In the genomic region with DNA sequence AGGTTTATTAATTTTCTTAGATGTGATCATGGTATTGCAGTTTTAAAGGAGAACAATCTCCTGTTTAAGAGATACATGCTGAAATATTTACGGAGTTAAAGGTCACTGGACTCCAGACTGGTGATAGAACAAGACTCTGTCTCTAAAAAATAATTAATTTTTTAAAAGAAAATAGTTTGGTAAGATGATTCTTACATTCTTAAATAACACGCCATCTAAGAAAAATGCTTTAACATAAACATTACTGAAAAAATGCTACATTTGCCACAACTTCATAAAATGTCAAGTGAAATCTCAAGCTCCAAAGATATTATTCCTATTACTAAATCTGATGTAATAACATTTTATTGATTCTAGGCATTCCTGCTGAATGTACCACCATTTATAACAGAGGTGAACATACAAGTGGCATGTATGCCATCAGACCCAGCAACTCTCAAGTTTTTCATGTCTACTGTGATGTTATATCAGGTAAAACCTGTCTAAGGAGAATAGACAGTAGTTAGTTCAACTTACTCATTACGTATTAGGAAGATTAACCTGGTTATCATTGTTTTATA, we compare ENCODE assay signal across 2 cellular contexts.
TF ChIP-seq lines count a peak whose summit lies in the region.

No MANE protein-coding gene starts in this region.

TF ChIP-seq in liver, 16 proteins besides CTCF, POLR2A, EP300 and RAD21 (continued from another document):
- TF ChIP-seq, protein P1, sequence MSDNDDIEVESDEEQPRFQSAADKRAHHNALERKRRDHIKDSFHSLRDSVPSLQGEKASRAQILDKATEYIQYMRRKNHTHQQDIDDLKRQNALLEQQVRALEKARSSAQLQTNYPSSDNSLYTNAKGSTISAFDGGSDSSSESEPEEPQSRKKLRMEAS (IDR thresholded peaks at IDR 0.05): no peak
- TF ChIP-seq RXRA (IDR thresholded peaks at IDR 0.05) (no peak), FOXA2 (IDR thresholded peaks at IDR 0.05) (no peak), YY1 (IDR thresholded peaks at IDR 0.05) (peak; percentile 24)
- TF ChIP-seq, protein P2, sequence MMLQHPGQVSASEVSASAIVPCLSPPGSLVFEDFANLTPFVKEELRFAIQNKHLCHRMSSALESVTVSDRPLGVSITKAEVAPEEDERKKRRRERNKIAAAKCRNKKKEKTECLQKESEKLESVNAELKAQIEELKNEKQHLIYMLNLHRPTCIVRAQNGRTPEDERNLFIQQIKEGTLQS (IDR thresholded peaks at IDR 0.05): no peak

TF ChIP-seq in HepG2, 621 proteins besides CTCF, POLR2A, EP300 and RAD21:
- TF ChIP-seq, protein P3, sequence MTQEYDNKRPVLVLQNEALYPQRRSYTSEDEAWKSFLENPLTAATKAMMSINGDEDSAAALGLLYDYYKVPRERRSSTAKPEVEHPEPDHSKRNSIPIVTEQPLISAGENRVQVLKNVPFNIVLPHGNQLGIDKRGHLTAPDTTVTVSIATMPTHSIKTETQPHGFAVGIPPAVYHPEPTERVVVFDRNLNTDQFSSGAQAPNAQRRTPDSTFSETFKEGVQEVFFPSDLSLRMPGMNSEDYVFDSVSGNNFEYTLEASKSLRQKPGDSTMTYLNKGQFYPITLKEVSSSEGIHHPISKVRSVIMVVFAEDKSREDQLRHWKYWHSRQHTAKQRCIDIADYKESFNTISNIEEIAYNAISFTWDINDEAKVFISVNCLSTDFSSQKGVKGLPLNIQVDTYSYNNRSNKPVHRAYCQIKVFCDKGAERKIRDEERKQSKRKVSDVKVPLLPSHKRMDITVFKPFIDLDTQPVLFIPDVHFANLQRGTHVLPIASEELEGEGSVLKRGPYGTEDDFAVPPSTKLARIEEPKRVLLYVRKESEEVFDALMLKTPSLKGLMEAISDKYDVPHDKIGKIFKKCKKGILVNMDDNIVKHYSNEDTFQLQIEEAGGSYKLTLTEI (CRISPR knock-in tag; conservative IDR thresholded peaks at IDR 0.05): no peak
TF ChIP-seq in HepG2: peak in this region for 0.
